9 cellular contexts compared by ENCODE assay signal in the genomic region with DNA sequence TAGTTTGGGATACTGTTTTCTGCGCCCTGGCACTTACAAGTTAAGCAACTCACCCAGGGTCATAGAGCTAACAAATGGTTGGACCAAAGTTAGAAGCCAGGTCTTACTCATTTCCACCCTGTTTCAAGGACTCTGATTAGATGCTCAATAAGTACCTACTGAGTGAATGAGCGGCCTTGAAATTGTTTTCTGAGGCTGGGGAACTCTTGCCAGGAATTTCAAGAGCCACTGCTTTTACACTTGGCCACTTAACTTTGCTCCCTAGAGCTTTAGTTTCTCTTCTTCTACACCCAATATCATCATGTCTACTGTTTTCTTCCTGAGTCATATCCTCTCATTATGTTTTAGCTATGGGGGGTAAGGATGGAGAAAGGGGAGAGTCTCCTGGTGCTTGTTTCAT.
DNase-seq lines count a peak whose midpoint lies in the region; ATAC-seq and TF ChIP-seq lines count a peak whose summit lies in the region.
"Had no signal": no experiment of that assay in that cellular context is flagged by ENCODE, and none has a peak within 500 bp of the region (broad histone marks: within the 10 kb centered on the region; RNA-seq: fewer than 3 reads in every experiment).

No MANE protein-coding gene starts in this region.

- H3K27ac Mint-ChIP-seq in type B pancreatic cell (peak overlapping the region; percentile 92), T-cell (no peak overlapping the region)
- H3K27ac Mint-ChIP-seq: natural killer cell had no signal

- H3K27me3 Mint-ChIP-seq in type B pancreatic cell (no peaks in the 10 kb centered on the region), T-cell (no peaks in the 10 kb centered on the region)

- peaks cover 15% of the 10 kb centered on the region for H3K9me3 Mint-ChIP-seq in type B pancreatic cell
- H3K9me3 Mint-ChIP-seq in T-cell = no peaks in the 10 kb centered on the region
- H3K9me3 Mint-ChIP-seq: natural killer cell had no signal

- H3K9me3 ChIP-seq in HUES48 (ENCODE audit: control insufficient read depth, insufficient read depth, low read length) (no peaks in the 10 kb centered on the region), left lung (no peaks in the 10 kb centered on the region)

- no peak overlapping the region for H3K9ac ChIP-seq in HUES48 (ENCODE audit: low read depth, low read length)

- H3K4me3 ChIP-seq in HUES48 (ENCODE audit: low read depth, low read length) (no peak overlapping the region), astrocyte of the spinal cord (ENCODE audit: low read depth, low read length) (no peak overlapping the region), left lung (no peak overlapping the region)

- no peak overlapping the region for H3K4me3 Mint-ChIP-seq in type B pancreatic cell
- H3K4me3 Mint-ChIP-seq in T-cell = no peak overlapping the region
- H3K4me3 Mint-ChIP-seq: natural killer cell had no signal

- H3K27ac ChIP-seq in HUES48 (ENCODE audit: low read depth, low read length) (peak overlapping the region; percentile 57), left lung (peak overlapping the region; percentile 76 to 84)

- intact Hi-C loops in left lung (cut with DNase I) = no loop called here

- in situ Hi-C loops in astrocyte of the spinal cord (cut with HindIII; ENCODE audit: low sequenced_read_pairs) = no loop called here

- DNase-seq in astrocyte of the spinal cord (ENCODE audit: low read depth, low spot score) = peak; percentile 95
- no peak for DNase-seq in left lung
- DNase-seq in type B pancreatic cell (ENCODE audit: extremely low spot score, unreplicated experiment) = no peak
- DNase-seq in OCI-M1 (lab: John Stamatoyannopoulos, UW) = no peak
- DNase-seq in activated CD8-positive, alpha-beta memory T cell treated with anti-CD3 and anti-CD28 coated beads, Interleukin-2, amount 50 U/mL, for 48 hours = no peak
- no peak for DNase-seq in T-cell
- DNase-seq: natural killer cell; stimulated activated CD4-positive, alpha-beta T cell treated with anti-CD3 and anti-CD28 coated beads, Interleukin-2, amount 100 ng/mL, for 24 hours had no signal

- peaks cover 24% of the 10 kb centered on the region for H3K36me3 Mint-ChIP-seq in type B pancreatic cell
- peaks cover 8% of the 10 kb centered on the region for H3K36me3 Mint-ChIP-seq in T-cell
- H3K36me3 Mint-ChIP-seq: natural killer cell had no signal

- H3K36me3 ChIP-seq in HUES48 (ENCODE audit: control insufficient read depth, insufficient read depth, low read length) = no peaks in the 10 kb centered on the region
- H3K36me3 ChIP-seq in left lung = no peaks in the 10 kb centered on the region

- peaks cover 6% of the 10 kb centered on the region; the same call in 1 of the 2 replicates for H3K27me3 ChIP-seq in HUES48 (ENCODE audit: control insufficient read depth, insufficient read depth, low read length)
- no peaks in the 10 kb centered on the region for H3K27me3 ChIP-seq in left lung

- ATAC-seq in left lung = peak; percentile 72
- ATAC-seq in T-cell (replicated peaks in 1 of 4) = no peak
- ATAC-seq: natural killer cell had no signal

- TF ChIP-seq CTCF in astrocyte of the spinal cord (IDR thresholded peaks at IDR 0.05; ENCODE audit: low read depth, low read length) (no peak), left lung (IDR thresholded peaks at IDR 0.05) (no peak), type B pancreatic cell (conservative IDR thresholded peaks at IDR 0.05) (no peak)

- H3K4me1 ChIP-seq in HUES48 (ENCODE audit: control insufficient read depth, insufficient read depth, low read length) = peaks cover 24% of the 10 kb centered on the region
- peaks cover 7 to 56% of the 10 kb centered on the region in 2 donors for H3K4me1 ChIP-seq in left lung

- peaks cover 57% of the 10 kb centered on the region for H3K4me1 Mint-ChIP-seq in type B pancreatic cell (ENCODE audit: unreplicated experiment)
- H3K4me1 Mint-ChIP-seq in T-cell = peaks cover 40 to 54% (median 50%) of the 10 kb centered on the region in 3 donors

- CTCF ChIA-PET in T-cell (lab: Charles Lee) = no interaction called here

- POLR2A ChIA-PET in T-cell (lab: Charles Lee) = no interaction called here
